ENCODE assay signal across 9 cellular contexts in the genomic region with DNA sequence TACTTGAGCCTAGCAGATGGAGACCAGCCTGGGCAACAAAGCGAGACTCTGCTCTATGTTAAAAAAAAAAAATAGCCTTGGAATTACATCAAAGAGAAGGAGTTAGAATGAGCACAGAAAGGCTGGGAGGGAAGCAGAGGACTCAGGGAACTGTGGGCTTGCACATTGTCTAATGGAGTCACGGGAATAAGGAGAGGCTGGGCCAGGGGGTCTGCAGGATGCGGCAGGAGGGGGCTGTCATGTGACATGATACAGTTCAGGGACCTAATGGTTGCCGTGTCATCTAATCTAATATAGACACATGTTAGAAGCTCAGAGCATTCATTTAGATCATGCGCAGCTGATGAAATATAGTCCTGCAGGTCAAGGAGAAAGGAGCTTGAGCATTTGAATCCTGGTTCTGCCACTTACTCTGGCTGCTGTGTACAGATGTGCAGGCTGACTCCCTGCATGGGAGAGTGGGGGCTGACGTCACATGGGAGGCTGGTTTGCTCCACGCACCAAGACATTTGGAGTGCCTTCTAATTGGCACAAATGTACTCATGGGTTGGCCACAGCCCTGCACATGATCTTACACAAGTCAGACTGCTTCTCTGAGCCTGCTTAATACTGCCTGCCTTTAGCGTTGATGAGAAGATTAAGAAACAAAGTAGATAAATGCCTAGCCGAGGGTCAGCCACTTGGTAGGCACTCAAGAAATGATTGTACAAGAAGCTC. TPM values are rescaled to one million over a fixed set of nuclear protein-coding genes. Genes with fewer than 3 reads are reported as not detected.
DNase-seq lines count a peak whose midpoint lies in the region; ATAC-seq and TF ChIP-seq lines count a peak whose summit lies in the region.
"Had no signal": no experiment of that assay in that cellular context is flagged by ENCODE, and none has a peak within 500 bp of the region (broad histone marks: within the 10 kb centered on the region; RNA-seq: fewer than 3 reads in every experiment).

No MANE protein-coding gene starts in this region.

- H3K4me3 ChIP-seq in epithelial cell of esophagus (ENCODE audit: low read length) (no peak overlapping the region), smooth muscle cell (no peak overlapping the region)

- WGBS in smooth muscle cell (ENCODE audit: low lambda C conversion rate): 63% methylated on average over 9 of the region's 9 CpGs

- no peaks in the 10 kb centered on the region for H4K20me1 ChIP-seq in smooth muscle cell (ENCODE audit: low read depth)

- no peak for ATAC-seq in HG03139 (IDR thresholded peaks at IDR 0.05; ENCODE audit: unreplicated experiment)

- peaks cover 25% of the 10 kb centered on the region for H3K4me1 ChIP-seq in smooth muscle cell (ENCODE audit: low read depth)

- H3K4me2 ChIP-seq in smooth muscle cell: peak overlapping the region; percentile 10

- DNase-seq in NK-92 treated with Interleukin-12 subunit alpha and Interleukin-12 subunit beta, amount 100 ng/mL, for 24 hours (lab: John Stamatoyannopoulos, UW): peak; percentile 53
- no peak for DNase-seq in NK-92 (lab: John Stamatoyannopoulos, UW; ENCODE audit: unreplicated experiment)
- peak in 4 of 5 experiments; percentile 5 to 93 (median 28) for DNase-seq in T-helper 2 cell
- DNase-seq in epithelial cell of esophagus (ENCODE audit: low read depth): peak; percentile 17
- DNase-seq in smooth muscle cell (lab: John Stamatoyannopoulos, UW; ENCODE audit: unreplicated experiment): no peak
- no peak for DNase-seq in SHP77 (lab: John Stamatoyannopoulos, UW)
- no peak for DNase-seq in GM19238 (ENCODE audit: insufficient read length, low spot score)

- H3K27me3 ChIP-seq in smooth muscle cell (ENCODE audit: low read depth): no peaks in the 10 kb centered on the region

- no peak for TF ChIP-seq CTCF in epithelial cell of esophagus (IDR thresholded peaks at IDR 0.05; ENCODE audit: insufficient read depth, low read depth, low read length, missing control alignments)
- TF ChIP-seq CTCF in smooth muscle cell (IDR thresholded peaks at IDR 0.05; ENCODE audit: borderline replicate concordance, insufficient read depth, poor library complexity, severe bottlenecking): no peak

- peaks cover 14% of the 10 kb centered on the region for H3F3A ChIP-seq in smooth muscle cell (ENCODE audit: low read depth)

- H3K27ac ChIP-seq in smooth muscle cell (ENCODE audit: low read depth): peak overlapping the region; percentile 75

- H3K9ac ChIP-seq in smooth muscle cell (ENCODE audit: low read depth): no peak overlapping the region

- no peaks in the 10 kb centered on the region for H3K36me3 ChIP-seq in smooth muscle cell (ENCODE audit: low read depth)

- H2AFZ ChIP-seq in smooth muscle cell (ENCODE audit: low read depth): no peak overlapping the region

- no peaks in the 10 kb centered on the region for H3K9me3 ChIP-seq in smooth muscle cell (replicated peaks; ENCODE audit: low read depth)

- H3K79me2 ChIP-seq in smooth muscle cell (ENCODE audit: low read depth): no peaks in the 10 kb centered on the region

RNA-seq across cellular contexts. Expression of a gene that starts 32.7 kb away (rescaled TPM):
- not detected in 2 replicates for total RNA-seq in smooth muscle cell
- not detected in 2 replicates for polyA plus RNA-seq in smooth muscle cell
- total RNA-seq: RPMI7951 had no signal

RNA-seq across cellular contexts. Expression of a gene that starts 57.8 kb away (rescaled TPM):
- total RNA-seq in smooth muscle cell: 127 and 130 TPM in 2 replicates
- 229 and 233 TPM in 2 replicates for polyA plus RNA-seq in smooth muscle cell

Comparison
In these comparisons a context has a peak if more than half of its experiments do, and no peak if none do; other contexts are left out.
1. DNase-seq: peak in NK-92 treated with Interleukin-12 subunit alpha and Interleukin-12 subunit beta, amount 100 ng/mL, for 24 hours (single experiment), T-helper 2 cell (4 of 5) and epithelial cell of esophagus (single experiment); none in NK-92 (single experiment), smooth muscle cell (single experiment), SHP77 (0 of 2) and GM19238 (single experiment).